In the genomic region with DNA sequence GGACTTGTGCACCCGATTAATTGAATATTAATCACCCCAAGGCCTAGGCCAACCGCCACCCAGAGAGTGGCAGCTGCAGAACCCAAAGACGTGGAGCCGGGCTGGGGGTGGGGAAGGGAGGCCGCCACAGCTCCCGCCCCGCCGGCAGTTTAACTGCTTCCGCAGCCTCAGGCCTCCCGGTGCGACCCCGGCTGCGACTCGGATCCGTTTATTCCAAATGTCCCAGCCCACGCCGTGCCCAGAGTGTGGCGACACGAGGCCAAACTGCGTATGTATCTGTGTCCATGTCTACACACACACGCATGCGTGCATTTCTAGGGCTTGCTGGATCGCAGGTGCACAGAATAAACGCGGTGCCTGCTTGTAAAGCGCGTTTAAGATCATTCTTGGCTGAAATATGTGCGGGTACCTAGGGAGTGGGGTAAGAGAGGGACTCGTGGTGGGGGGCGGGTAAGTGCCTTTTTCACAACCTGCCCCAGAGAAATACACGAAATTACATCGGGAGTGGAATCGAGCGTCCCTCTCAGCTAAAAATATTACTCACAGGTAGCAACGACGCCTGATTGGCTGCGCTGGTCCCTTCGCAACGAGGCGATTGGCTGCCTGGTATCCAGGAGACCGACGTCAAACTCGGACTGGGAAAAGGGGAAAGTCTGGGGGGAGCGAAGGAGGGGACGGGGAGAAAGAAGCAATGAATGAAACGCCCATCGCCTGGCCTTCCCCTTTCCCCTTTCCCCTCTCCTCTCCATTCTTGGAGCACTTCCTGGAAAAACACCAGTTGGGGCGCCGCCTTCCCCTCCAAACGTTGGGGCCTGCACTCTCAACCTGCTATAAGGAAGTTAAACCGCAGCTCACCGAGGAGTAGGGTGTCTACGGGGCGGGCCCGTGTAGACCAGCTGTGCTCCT, we compare ENCODE assay signal across 1 cellular context.
TF ChIP-seq lines count a peak whose summit lies in the region.

No MANE protein-coding gene starts in this region.

TF ChIP-seq in K562, 482 proteins besides CTCF, POLR2A, EP300 and RAD21 (continued from another document and continues in another):
- TF ChIP-seq, protein P1, sequence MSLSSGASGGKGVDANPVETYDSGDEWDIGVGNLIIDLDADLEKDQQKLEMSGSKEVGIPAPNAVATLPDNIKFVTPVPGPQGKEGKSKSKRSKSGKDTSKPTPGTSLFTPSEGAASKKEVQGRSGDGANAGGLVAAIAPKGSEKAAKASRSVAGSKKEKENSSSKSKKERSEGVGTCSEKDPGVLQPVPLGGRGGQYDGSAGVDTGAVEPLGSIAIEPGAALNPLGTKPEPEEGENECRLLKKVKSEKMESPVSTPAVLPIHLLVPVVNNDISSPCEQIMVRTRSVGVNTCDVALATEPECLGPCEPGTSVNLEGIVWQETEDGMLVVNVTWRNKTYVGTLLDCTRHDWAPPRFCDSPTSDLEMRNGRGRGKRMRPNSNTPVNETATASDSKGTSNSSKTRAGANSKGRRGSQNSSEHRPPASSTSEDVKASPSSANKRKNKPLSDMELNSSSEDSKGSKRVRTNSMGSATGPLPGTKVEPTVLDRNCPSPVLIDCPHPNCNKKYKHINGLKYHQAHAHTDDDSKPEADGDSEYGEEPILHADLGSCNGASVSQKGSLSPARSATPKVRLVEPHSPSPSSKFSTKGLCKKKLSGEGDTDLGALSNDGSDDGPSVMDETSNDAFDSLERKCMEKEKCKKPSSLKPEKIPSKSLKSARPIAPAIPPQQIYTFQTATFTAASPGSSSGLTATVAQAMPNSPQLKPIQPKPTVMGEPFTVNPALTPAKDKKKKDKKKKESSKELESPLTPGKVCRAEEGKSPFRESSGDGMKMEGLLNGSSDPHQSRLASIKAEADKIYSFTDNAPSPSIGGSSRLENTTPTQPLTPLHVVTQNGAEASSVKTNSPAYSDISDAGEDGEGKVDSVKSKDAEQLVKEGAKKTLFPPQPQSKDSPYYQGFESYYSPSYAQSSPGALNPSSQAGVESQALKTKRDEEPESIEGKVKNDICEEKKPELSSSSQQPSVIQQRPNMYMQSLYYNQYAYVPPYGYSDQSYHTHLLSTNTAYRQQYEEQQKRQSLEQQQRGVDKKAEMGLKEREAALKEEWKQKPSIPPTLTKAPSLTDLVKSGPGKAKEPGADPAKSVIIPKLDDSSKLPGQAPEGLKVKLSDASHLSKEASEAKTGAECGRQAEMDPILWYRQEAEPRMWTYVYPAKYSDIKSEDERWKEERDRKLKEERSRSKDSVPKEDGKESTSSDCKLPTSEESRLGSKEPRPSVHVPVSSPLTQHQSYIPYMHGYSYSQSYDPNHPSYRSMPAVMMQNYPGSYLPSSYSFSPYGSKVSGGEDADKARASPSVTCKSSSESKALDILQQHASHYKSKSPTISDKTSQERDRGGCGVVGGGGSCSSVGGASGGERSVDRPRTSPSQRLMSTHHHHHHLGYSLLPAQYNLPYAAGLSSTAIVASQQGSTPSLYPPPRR (CRISPR knock-in tag; IDR thresholded peaks at IDR 0.05; ENCODE audit: borderline replicate concordance) = no peak
- peak; percentile 70 for TF ChIP-seq ATF7 (IDR thresholded peaks at IDR 0.05)
- TF ChIP-seq, protein P2, sequence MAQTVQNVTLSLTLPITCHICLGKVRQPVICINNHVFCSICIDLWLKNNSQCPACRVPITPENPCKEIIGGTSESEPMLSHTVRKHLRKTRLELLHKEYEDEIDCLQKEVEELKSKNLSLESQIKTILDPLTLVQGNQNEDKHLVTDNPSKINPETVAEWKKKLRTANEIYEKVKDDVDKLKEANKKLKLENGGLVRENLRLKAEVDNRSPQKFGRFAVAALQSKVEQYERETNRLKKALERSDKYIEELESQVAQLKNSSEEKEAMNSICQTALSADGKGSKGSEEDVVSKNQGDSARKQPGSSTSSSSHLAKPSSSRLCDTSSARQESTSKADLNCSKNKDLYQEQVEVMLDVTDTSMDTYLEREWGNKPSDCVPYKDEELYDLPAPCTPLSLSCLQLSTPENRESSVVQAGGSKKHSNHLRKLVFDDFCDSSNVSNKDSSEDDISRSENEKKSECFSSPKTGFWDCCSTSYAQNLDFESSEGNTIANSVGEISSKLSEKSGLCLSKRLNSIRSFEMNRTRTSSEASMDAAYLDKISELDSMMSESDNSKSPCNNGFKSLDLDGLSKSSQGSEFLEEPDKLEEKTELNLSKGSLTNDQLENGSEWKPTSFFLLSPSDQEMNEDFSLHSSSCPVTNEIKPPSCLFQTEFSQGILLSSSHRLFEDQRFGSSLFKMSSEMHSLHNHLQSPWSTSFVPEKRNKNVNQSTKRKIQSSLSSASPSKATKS (CRISPR knock-in tag; IDR thresholded peaks at IDR 0.05) = no peak
- peak; percentile 57 for TF ChIP-seq CXXC5 (CRISPR knock-in tag; IDR thresholded peaks at IDR 0.05)
- TF ChIP-seq KHSRP (IDR thresholded peaks at IDR 0.05) = no peak
- TF ChIP-seq NRF1 (conservative IDR thresholded peaks at IDR 0.05 in 1 of 2, IDR thresholded peaks at IDR 0.05 in 1 of 2) = peak; percentile 86 to 90
- no peak for TF ChIP-seq ZBED1 (IDR thresholded peaks at IDR 0.05)
- peak; percentile 55 for TF ChIP-seq BRD9 (IDR thresholded peaks at IDR 0.05; ENCODE audit: low read depth, partially characterized antibody)
- TF ChIP-seq SP2 (IDR thresholded peaks at IDR 0.05; ENCODE audit: extremely low read depth, low read depth, low read length, poor library complexity, severe bottlenecking) = peak; percentile 25
- peak; percentile 72; the same call in 1 of the 2 replicates for TF ChIP-seq NR2C2 (CRISPR knock-in tag; IDR thresholded peaks at IDR 0.05)
- peak; percentile 95 for TF ChIP-seq NR2C2 (tag; IDR thresholded peaks at IDR 0.05)
- no peak for TF ChIP-seq TEAD4 (IDR thresholded peaks at IDR 0.05; ENCODE audit: low read length)
- TF ChIP-seq TEAD4 (CRISPR knock-in tag; IDR thresholded peaks at IDR 0.05; ENCODE audit: borderline replicate concordance) = peak; percentile 25; the same call in 1 of the 2 replicates
- TF ChIP-seq ATF1 (CRISPR knock-in tag; IDR thresholded peaks at IDR 0.05) = no peak
- TF ChIP-seq ATF1 (tag; IDR thresholded peaks at IDR 0.05) = peak; percentile 93
- no peak for TF ChIP-seq PRMT5 (CRISPR knock-in tag; IDR thresholded peaks at IDR 0.05)
- peak; percentile 94 for TF ChIP-seq ZNF24 (IDR thresholded peaks at IDR 0.05)
- 0 out of 2 replicates have a peak, but pooled peaks have one; percentile 38 for TF ChIP-seq ZNF263 (CRISPR knock-in tag; IDR thresholded peaks at IDR 0.05; ENCODE audit: borderline replicate concordance)
- peak; percentile 38; the same call in 1 of the 2 replicates for TF ChIP-seq HCFC1 (IDR thresholded peaks at IDR 0.05; ENCODE audit: low read depth, low read length)
- TF ChIP-seq ZNF121 (CRISPR knock-in tag; conservative IDR thresholded peaks at IDR 0.05) = no peak
- peak; percentile 83; the same call in 1 of the 2 replicates for TF ChIP-seq ZNF431 (CRISPR knock-in tag; IDR thresholded peaks at IDR 0.05)
- no peak for TF ChIP-seq RBM14 (IDR thresholded peaks at IDR 0.05; ENCODE audit: borderline replicate concordance, insufficient read depth, low read depth, low read length)
- peak; percentile 46 to 54; a peak in 3 of 4 replicates for TF ChIP-seq MAZ (CRISPR knock-in tag; conservative IDR thresholded peaks at IDR 0.05 in 1 of 2, IDR thresholded peaks at IDR 0.05 in 1 of 2)
- 0 out of 2 replicates have a peak, but pooled peaks have one; percentile 13 for TF ChIP-seq LEF1 (IDR thresholded peaks at IDR 0.05)
- TF ChIP-seq, protein P3, sequence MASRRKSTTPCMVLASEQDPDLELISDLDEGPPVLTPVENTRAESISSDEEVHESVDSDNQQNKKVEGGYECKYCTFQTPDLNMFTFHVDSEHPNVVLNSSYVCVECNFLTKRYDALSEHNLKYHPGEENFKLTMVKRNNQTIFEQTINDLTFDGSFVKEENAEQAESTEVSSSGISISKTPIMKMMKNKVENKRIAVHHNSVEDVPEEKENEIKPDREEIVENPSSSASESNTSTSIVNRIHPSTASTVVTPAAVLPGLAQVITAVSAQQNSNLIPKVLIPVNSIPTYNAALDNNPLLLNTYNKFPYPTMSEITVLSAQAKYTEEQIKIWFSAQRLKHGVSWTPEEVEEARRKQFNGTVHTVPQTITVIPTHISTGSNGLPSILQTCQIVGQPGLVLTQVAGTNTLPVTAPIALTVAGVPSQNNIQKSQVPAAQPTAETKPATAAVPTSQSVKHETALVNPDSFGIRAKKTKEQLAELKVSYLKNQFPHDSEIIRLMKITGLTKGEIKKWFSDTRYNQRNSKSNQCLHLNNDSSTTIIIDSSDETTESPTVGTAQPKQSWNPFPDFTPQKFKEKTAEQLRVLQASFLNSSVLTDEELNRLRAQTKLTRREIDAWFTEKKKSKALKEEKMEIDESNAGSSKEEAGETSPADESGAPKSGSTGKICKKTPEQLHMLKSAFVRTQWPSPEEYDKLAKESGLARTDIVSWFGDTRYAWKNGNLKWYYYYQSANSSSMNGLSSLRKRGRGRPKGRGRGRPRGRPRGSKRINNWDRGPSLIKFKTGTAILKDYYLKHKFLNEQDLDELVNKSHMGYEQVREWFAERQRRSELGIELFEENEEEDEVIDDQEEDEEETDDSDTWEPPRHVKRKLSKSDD (conservative IDR thresholded peaks at IDR 0.05; ENCODE audit: low read length) = 0 out of 2 replicates have a peak, but pooled peaks have one; percentile 63
- peak; percentile 29 for TF ChIP-seq TAF1 (IDR thresholded peaks at IDR 0.05; ENCODE audit: control insufficient read depth, extremely low read depth, insufficient read depth, low read length, severe bottlenecking)
- TF ChIP-seq, protein P4, sequence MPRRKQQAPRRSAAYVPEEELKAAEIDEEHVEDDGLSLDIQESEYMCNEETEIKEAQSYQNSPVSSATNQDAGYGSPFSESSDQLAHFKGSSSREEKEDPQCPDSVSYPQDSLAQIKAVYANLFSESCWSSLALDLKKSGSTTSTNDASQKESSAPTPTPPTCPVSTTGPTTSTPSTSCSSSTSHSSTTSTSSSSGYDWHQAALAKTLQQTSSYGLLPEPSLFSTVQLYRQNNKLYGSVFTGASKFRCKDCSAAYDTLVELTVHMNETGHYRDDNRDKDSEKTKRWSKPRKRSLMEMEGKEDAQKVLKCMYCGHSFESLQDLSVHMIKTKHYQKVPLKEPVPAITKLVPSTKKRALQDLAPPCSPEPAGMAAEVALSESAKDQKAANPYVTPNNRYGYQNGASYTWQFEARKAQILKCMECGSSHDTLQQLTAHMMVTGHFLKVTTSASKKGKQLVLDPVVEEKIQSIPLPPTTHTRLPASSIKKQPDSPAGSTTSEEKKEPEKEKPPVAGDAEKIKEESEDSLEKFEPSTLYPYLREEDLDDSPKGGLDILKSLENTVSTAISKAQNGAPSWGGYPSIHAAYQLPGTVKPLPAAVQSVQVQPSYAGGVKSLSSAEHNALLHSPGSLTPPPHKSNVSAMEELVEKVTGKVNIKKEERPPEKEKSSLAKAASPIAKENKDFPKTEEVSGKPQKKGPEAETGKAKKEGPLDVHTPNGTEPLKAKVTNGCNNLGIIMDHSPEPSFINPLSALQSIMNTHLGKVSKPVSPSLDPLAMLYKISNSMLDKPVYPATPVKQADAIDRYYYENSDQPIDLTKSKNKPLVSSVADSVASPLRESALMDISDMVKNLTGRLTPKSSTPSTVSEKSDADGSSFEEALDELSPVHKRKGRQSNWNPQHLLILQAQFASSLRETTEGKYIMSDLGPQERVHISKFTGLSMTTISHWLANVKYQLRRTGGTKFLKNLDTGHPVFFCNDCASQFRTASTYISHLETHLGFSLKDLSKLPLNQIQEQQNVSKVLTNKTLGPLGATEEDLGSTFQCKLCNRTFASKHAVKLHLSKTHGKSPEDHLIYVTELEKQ (CRISPR knock-in tag; IDR thresholded peaks at IDR 0.05) = no peak
- no peak for TF ChIP-seq ZNF77 (CRISPR knock-in tag; IDR thresholded peaks at IDR 0.05)
- TF ChIP-seq FOXK2 (conservative IDR thresholded peaks at IDR 0.05 in 1 of 2, IDR thresholded peaks at IDR 0.05 in 1 of 2; ENCODE audit: low read depth in 2 of 2) = peak in 1 of 2 experiments; percentile 45; a peak in 2 of 4 replicates
- TF ChIP-seq CBFA2T2 (conservative IDR thresholded peaks at IDR 0.05) = no peak
- TF ChIP-seq, protein P5, sequence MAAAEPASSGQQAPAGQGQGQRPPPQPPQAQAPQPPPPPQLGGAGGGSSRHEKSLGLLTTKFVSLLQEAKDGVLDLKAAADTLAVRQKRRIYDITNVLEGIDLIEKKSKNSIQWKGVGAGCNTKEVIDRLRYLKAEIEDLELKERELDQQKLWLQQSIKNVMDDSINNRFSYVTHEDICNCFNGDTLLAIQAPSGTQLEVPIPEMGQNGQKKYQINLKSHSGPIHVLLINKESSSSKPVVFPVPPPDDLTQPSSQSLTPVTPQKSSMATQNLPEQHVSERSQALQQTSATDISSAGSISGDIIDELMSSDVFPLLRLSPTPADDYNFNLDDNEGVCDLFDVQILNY (CRISPR knock-in tag; IDR thresholded peaks at IDR 0.05) = 0 out of 2 replicates have a peak, but pooled peaks have one; percentile 53
- TF ChIP-seq LCOR (CRISPR knock-in tag; IDR thresholded peaks at IDR 0.05) = peak; percentile 42; the same call in 1 of the 2 replicates
- TF ChIP-seq JUN (IDR thresholded peaks at IDR 0.05; ENCODE audit: borderline replicate concordance, low read depth, low read length) = no peak
- TF ChIP-seq JUN (CRISPR knock-in tag; IDR thresholded peaks at IDR 0.05; ENCODE audit: borderline replicate concordance) = peak; percentile 49; the same call in 1 of the 2 replicates
- peak; percentile 80 for TF ChIP-seq ZFX (CRISPR knock-in tag; IDR thresholded peaks at IDR 0.05)
- TF ChIP-seq DDX20 (tag; IDR thresholded peaks at IDR 0.05; ENCODE audit: low read depth) = no peak
- no peak for TF ChIP-seq KLF10 (CRISPR knock-in tag; IDR thresholded peaks at IDR 0.05)
- TF ChIP-seq SAFB2 (IDR thresholded peaks at IDR 0.05; ENCODE audit: borderline replicate concordance, low read depth, low read length, severe bottlenecking) = no peak
- no peak for TF ChIP-seq CREBBP (IDR thresholded peaks at IDR 0.05; ENCODE audit: low read depth, low read length)
- TF ChIP-seq, protein P6, sequence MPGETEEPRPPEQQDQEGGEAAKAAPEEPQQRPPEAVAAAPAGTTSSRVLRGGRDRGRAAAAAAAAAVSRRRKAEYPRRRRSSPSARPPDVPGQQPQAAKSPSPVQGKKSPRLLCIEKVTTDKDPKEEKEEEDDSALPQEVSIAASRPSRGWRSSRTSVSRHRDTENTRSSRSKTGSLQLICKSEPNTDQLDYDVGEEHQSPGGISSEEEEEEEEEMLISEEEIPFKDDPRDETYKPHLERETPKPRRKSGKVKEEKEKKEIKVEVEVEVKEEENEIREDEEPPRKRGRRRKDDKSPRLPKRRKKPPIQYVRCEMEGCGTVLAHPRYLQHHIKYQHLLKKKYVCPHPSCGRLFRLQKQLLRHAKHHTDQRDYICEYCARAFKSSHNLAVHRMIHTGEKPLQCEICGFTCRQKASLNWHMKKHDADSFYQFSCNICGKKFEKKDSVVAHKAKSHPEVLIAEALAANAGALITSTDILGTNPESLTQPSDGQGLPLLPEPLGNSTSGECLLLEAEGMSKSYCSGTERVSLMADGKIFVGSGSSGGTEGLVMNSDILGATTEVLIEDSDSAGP (CRISPR knock-in tag; IDR thresholded peaks at IDR 0.05) = no peak
- TF ChIP-seq MED1 (CRISPR knock-in tag; IDR thresholded peaks at IDR 0.05; ENCODE audit: borderline replicate concordance) = no peak
- TF ChIP-seq POLR2AphosphoS5 (IDR thresholded peaks at IDR 0.05; ENCODE audit: control insufficient read depth, insufficient read depth, low read depth, low read length) = no peak
- peak; percentile 69; the same call in 1 of the 2 replicates for TF ChIP-seq PHF8 (IDR thresholded peaks at IDR 0.05; ENCODE audit: borderline replicate concordance, low read length)
